Comparison of ENCODE assay signal across 15 cellular contexts in genomic region chr9:95147452-95147851, GRCh38.
DNase-seq lines count a peak whose midpoint lies in the region; ATAC-seq and TF ChIP-seq lines count a peak whose summit lies in the region.
"Had no signal": no experiment of that assay in that cellular context is flagged by ENCODE, and none has a peak within 500 bp of the region (broad histone marks: within the 10 kb centered on the region; RNA-seq: fewer than 3 reads in every experiment).

No MANE protein-coding gene starts in this region.

- no peak overlapping the region for H3K4me3 ChIP-seq in choroid plexus epithelial cell (ENCODE audit: low read depth, low read length)
- H3K4me3 ChIP-seq in smooth muscle cell: no peak overlapping the region
- H3K4me3 ChIP-seq in tibial artery: no peak overlapping the region
- H3K4me3 ChIP-seq: BLaER1 treated with 17β-estradiol and CSF1 and Interleukin-3, amounts not matched to agents 10 nM and 100 nM had no signal

- no peaks in the 10 kb centered on the region for H3K4me1 Mint-ChIP-seq in CD4-positive, alpha-beta T cell (ENCODE audit: low read depth)

- peaks cover 16% of the 10 kb centered on the region for H3K36me3 Mint-ChIP-seq in CD4-positive, alpha-beta T cell (ENCODE audit: low read depth)

- no peaks in the 10 kb centered on the region for H3F3A ChIP-seq in smooth muscle cell (ENCODE audit: low read depth)

- POLR2A ChIA-PET in CD4-positive, alpha-beta T cell (lab: Charles Lee): no interaction called here

- no peak overlapping the region for H3K27ac Mint-ChIP-seq in CD4-positive, alpha-beta T cell

- peak; percentile 30 for DNase-seq in GM04504 (ENCODE audit: low read depth)
- DNase-seq in choroid plexus epithelial cell (ENCODE audit: low read depth): peak; percentile 37
- no peak for DNase-seq in left lobe of liver (ENCODE audit: low spot score)
- DNase-seq in smooth muscle cell (lab: John Stamatoyannopoulos, UW; ENCODE audit: unreplicated experiment): no peak
- DNase-seq in iPS-NIHi11 (ENCODE audit: low spot score): no peak
- DNase-seq in tibial artery: no peak
- no peak for DNase-seq in CD4-positive, alpha-beta T cell
- DNase-seq: EL, H7, Kasumi-1, NCI-H146, NCI-H2107, NCI-H345, NCI-H526 treated with DMSO at 0.1 percent for 48 hours had no signal

- H3K9me3 ChIP-seq in smooth muscle cell (replicated peaks; ENCODE audit: low read depth) (no peaks in the 10 kb centered on the region), tibial artery (no peaks in the 10 kb centered on the region)
- no peaks in the 10 kb centered on the region for H3K9me3 ChIP-seq in CD4-positive, alpha-beta T cell (ENCODE audit: control insufficient read depth, low read length)
- H3K9me3 ChIP-seq: BLaER1 treated with 17β-estradiol and CSF1 and Interleukin-3, amounts not matched to agents 10 nM and 100 nM had no signal

- H3K27ac ChIP-seq in smooth muscle cell (ENCODE audit: low read depth): peak overlapping the region; percentile 33
- H3K27ac ChIP-seq in tibial artery: no peak overlapping the region
- H3K27ac ChIP-seq in CD4-positive, alpha-beta T cell (ENCODE audit: low read depth, low read length): no peak overlapping the region
- H3K27ac ChIP-seq: BLaER1 treated with 17β-estradiol and CSF1 and Interleukin-3, amounts not matched to agents 10 nM and 100 nM had no signal

- H3K9ac ChIP-seq in smooth muscle cell (ENCODE audit: low read depth): no peak overlapping the region
- H3K9ac ChIP-seq: BLaER1 treated with 17β-estradiol and CSF1 and Interleukin-3, amounts not matched to agents 10 nM and 100 nM had no signal

- intact Hi-C loops in tibial artery (cut with DNase I; ENCODE audit: low total_unique reads): no loop called here
- intact Hi-C loops in CD4-positive, alpha-beta T cell (cut with DNase I, micrococcal nuclease): no loop called here

- H3K4me1 ChIP-seq in smooth muscle cell (ENCODE audit: low read depth) (no peaks in the 10 kb centered on the region), tibial artery (no peaks in the 10 kb centered on the region)
- H3K4me1 ChIP-seq: BLaER1 treated with 17β-estradiol and CSF1 and Interleukin-3, amounts not matched to agents 10 nM and 100 nM had no signal

- 88% methylated on average over 2 of the region's 2 CpGs for WGBS in smooth muscle cell (ENCODE audit: low lambda C conversion rate)

- no peaks in the 10 kb centered on the region for H3K27me3 Mint-ChIP-seq in CD4-positive, alpha-beta T cell

- H3K9me3 Mint-ChIP-seq in CD4-positive, alpha-beta T cell: no peaks in the 10 kb centered on the region

- no peaks in the 10 kb centered on the region for H3K27me3 ChIP-seq in smooth muscle cell (ENCODE audit: low read depth)
- H3K27me3 ChIP-seq in tibial artery: no peaks in the 10 kb centered on the region
- no peaks in the 10 kb centered on the region for H3K27me3 ChIP-seq in CD4-positive, alpha-beta T cell (ENCODE audit: control insufficient read depth, insufficient read depth, low read length)
- H3K27me3 ChIP-seq: BLaER1 treated with 17β-estradiol and CSF1 and Interleukin-3, amounts not matched to agents 10 nM and 100 nM had no signal

- no peak for TF ChIP-seq CTCF in choroid plexus epithelial cell (conservative IDR thresholded peaks at IDR 0.05; ENCODE audit: low read depth, low read length)
- no peak for TF ChIP-seq CTCF in smooth muscle cell (IDR thresholded peaks at IDR 0.05; ENCODE audit: borderline replicate concordance, insufficient read depth, poor library complexity, severe bottlenecking)
- no peak for TF ChIP-seq CTCF in tibial artery (IDR thresholded peaks at IDR 0.05)
- TF ChIP-seq CTCF in CD4-positive, alpha-beta T cell (IDR thresholded peaks at IDR 0.05): no peak

- H3K36me3 ChIP-seq in smooth muscle cell (ENCODE audit: low read depth) (no peaks in the 10 kb centered on the region), tibial artery (no peaks in the 10 kb centered on the region)

- no peak overlapping the region for H3K4me3 Mint-ChIP-seq in CD4-positive, alpha-beta T cell

- CTCF ChIA-PET in CD4-positive, alpha-beta T cell (lab: Charles Lee): no interaction called here

- no peaks in the 10 kb centered on the region for H3K79me2 ChIP-seq in smooth muscle cell (ENCODE audit: low read depth)

- H4K20me1 ChIP-seq in smooth muscle cell (ENCODE audit: low read depth): no peaks in the 10 kb centered on the region
- H4K20me1 ChIP-seq: BLaER1 treated with 17β-estradiol and CSF1 and Interleukin-3, amounts not matched to agents 10 nM and 100 nM had no signal

- peak; percentile 2 for ATAC-seq in left lobe of liver
- no peak for ATAC-seq in CD4-positive, alpha-beta T cell (ENCODE audit: poor library complexity)

- peak overlapping the region; percentile 37 for H3K4me2 ChIP-seq in smooth muscle cell
- H3K4me2 ChIP-seq: BLaER1 treated with 17β-estradiol and CSF1 and Interleukin-3, amounts not matched to agents 10 nM and 100 nM had no signal

- H2AFZ ChIP-seq in smooth muscle cell (ENCODE audit: low read depth): no peak overlapping the region

Comparison
In these comparisons a context has a peak if more than half of its experiments do, and no peak if none do; other contexts are left out.
1. DNase-seq: peak in GM04504 (single experiment) and choroid plexus epithelial cell (single experiment); none in left lobe of liver (single experiment), smooth muscle cell (single experiment), iPS-NIHi11 (single experiment), tibial artery (0 of 2) and CD4-positive, alpha-beta T cell (0 of 10).